1 cellular context compared by ENCODE assay signal in the genomic region with DNA sequence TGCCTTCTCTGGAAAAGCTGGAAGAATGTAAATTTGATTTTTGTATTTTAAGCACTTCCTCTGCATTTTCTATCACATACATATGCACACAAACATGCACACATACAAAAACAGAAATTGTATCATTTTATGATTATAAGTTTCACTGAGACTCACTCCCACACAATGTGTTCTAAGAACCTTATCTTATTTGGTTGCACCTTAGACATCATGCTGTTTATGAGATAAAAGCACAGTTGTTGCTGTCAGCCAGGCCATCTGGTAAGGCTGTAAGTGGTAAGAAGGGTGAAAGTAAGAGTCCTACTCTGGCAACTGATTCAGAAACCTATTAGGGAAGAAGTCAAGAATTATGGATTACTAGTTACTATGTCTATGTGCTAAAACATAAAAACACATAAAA.
TF ChIP-seq lines count a peak whose summit lies in the region.

No MANE protein-coding gene starts in this region.

TF ChIP-seq in K562, 482 proteins besides CTCF, POLR2A, EP300 and RAD21 (continued from another document):
- TF ChIP-seq, protein P1, sequence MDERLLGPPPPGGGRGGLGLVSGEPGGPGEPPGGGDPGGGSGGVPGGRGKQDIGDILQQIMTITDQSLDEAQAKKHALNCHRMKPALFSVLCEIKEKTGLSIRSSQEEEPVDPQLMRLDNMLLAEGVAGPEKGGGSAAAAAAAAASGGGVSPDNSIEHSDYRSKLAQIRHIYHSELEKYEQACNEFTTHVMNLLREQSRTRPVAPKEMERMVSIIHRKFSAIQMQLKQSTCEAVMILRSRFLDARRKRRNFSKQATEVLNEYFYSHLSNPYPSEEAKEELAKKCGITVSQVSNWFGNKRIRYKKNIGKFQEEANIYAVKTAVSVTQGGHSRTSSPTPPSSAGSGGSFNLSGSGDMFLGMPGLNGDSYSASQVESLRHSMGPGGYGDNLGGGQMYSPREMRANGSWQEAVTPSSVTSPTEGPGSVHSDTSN (CRISPR knock-in tag; IDR thresholded peaks at IDR 0.05; ENCODE audit: low read depth): no peak
- TF ChIP-seq, protein P1 (tag; conservative IDR thresholded peaks at IDR 0.05; ENCODE audit: low read depth): peak; percentile 41
